3 cellular contexts compared by ENCODE assay signal in genomic region chr15:63497642-63498100, GRCh38.
TF ChIP-seq lines count a peak whose summit lies in the region.

No MANE protein-coding gene starts in this region.

TF ChIP-seq in A549, 52 proteins besides CTCF, POLR2A, EP300 and RAD21 (continued from another document):
- TF ChIP-seq ZFP36 (IDR thresholded peaks at IDR 0.05; ENCODE audit: borderline replicate concordance, partially characterized antibody) (peak; percentile 68), RARB (CRISPR knock-in tag; IDR thresholded peaks at IDR 0.05) (no peak), CEBPB (IDR thresholded peaks at IDR 0.05) (peak in 1 of 2 experiments; percentile 68; a peak in 2 of 4 replicates)

TF ChIP-seq in WTC11, 78 proteins besides CTCF, POLR2A, EP300 and RAD21 (continues in another document):
- TF ChIP-seq PRDM15 (CRISPR knock-in tag; IDR thresholded peaks at IDR 0.05), result no peak
- TF ChIP-seq JAZF1 (CRISPR knock-in tag; IDR thresholded peaks at IDR 0.05), result no peak
- no peak for TF ChIP-seq ERG (CRISPR knock-in tag; IDR thresholded peaks at IDR 0.05)
- no peak for TF ChIP-seq HMGA2 (CRISPR knock-in tag; IDR thresholded peaks at IDR 0.05)
- TF ChIP-seq NR3C1 (CRISPR knock-in tag; conservative IDR thresholded peaks at IDR 0.05; ENCODE audit: low read depth), result no peak
- no peak for TF ChIP-seq NFYB (CRISPR knock-in tag; conservative IDR thresholded peaks at IDR 0.05; ENCODE audit: low read depth)
- TF ChIP-seq ATF2 (CRISPR knock-in tag; IDR thresholded peaks at IDR 0.05; ENCODE audit: borderline replicate concordance, low read depth), result no peak
- TF ChIP-seq ZNF138 (CRISPR knock-in tag; conservative IDR thresholded peaks at IDR 0.05), result no peak
- no peak for TF ChIP-seq GRHL2 (CRISPR knock-in tag; IDR thresholded peaks at IDR 0.05; ENCODE audit: insufficient replicate concordance, severe bottlenecking)
- TF ChIP-seq ZNF121 (CRISPR knock-in tag; IDR thresholded peaks at IDR 0.05), result no peak
- no peak for TF ChIP-seq ARID4B (CRISPR knock-in tag; IDR thresholded peaks at IDR 0.05; ENCODE audit: borderline replicate concordance)
- TF ChIP-seq MYBL2 (CRISPR knock-in tag; IDR thresholded peaks at IDR 0.05), result no peak
- no peak for TF ChIP-seq MLX (CRISPR knock-in tag; IDR thresholded peaks at IDR 0.05)
- no peak for TF ChIP-seq ATF1 (CRISPR knock-in tag; IDR thresholded peaks at IDR 0.05)
- TF ChIP-seq ESRRA (CRISPR knock-in tag; IDR thresholded peaks at IDR 0.05; ENCODE audit: borderline replicate concordance), result no peak

TF ChIP-seq in SK-N-SH treated with all-trans-retinoic acid at 6 μM for 48 hours, 23 proteins besides CTCF, POLR2A, EP300 and RAD21 (continued from another document):
- TF ChIP-seq POU6F1 (CRISPR knock-in tag; IDR thresholded peaks at IDR 0.05; ENCODE audit: borderline replicate concordance, low read depth) (no peak), PPARA (CRISPR knock-in tag; IDR thresholded peaks at IDR 0.05; ENCODE audit: borderline replicate concordance) (no peak), PATZ1 (CRISPR knock-in tag; IDR thresholded peaks at IDR 0.05; ENCODE audit: borderline replicate concordance) (no peak), SNAI2 (CRISPR knock-in tag; IDR thresholded peaks at IDR 0.05) (no peak), GLIS3 (CRISPR knock-in tag; IDR thresholded peaks at IDR 0.05) (no peak), TOX (CRISPR knock-in tag; IDR thresholded peaks at IDR 0.05; ENCODE audit: borderline replicate concordance) (no peak), ZC3H10 (CRISPR knock-in tag; IDR thresholded peaks at IDR 0.05) (no peak), RARB (CRISPR knock-in tag; IDR thresholded peaks at IDR 0.05) (no peak), CREB5 (CRISPR knock-in tag; IDR thresholded peaks at IDR 0.05; ENCODE audit: low read depth) (no peak), ISL1 (CRISPR knock-in tag; IDR thresholded peaks at IDR 0.05) (no peak), ZFP3 (CRISPR knock-in tag; IDR thresholded peaks at IDR 0.05) (no peak)
